In genomic region chr22:39652990-39653786, GRCh38 we compare ENCODE assay signal across 24 cellular contexts.
"Had no signal": no experiment of that assay in that cellular context is flagged by ENCODE, and none has a peak within 500 bp of the region (broad histone marks: within the 10 kb centered on the region; RNA-seq: fewer than 3 reads in every experiment).

No MANE protein-coding gene starts in this region.

- H3K9ac ChIP-seq: parathyroid adenoma had no signal

- FAIRE-seq: endometrium, islet of Langerhans had no signal

- H3K4me1 ChIP-seq: esophagus squamous epithelium, heart right ventricle, parathyroid adenoma, stomach, thyroid gland had no signal

- H3K27ac ChIP-seq: esophagus squamous epithelium, heart right ventricle, lower lobe of right lung, parathyroid adenoma, stomach, thyroid gland had no signal

- DNase-seq: cortex of kidney; effector memory CD8-positive, alpha-beta T cell; esophagus squamous epithelium; foreskin melanocyte; glutamatergic neuron; heart right ventricle; hippocampal formation; left cardiac atrium; left ventricle myocardium superior; lower lobe of right lung; naive thymus-derived CD8-positive, alpha-beta T cell; nephron progenitor cell; stimulated activated CD4-positive, alpha-beta T cell treated with anti-CD3 and anti-CD28 coated beads, Interleukin-12 subunit alpha, Interleukin-12 subunit beta, amount 100 ng/mL, for 4 hours; stimulated activated CD4-positive, alpha-beta T cell treated with anti-CD3 and anti-CD28 coated beads, Interleukin-1b, Interleukin-23, amount 100 ng/mL, for 48 hours; stimulated activated CD4-positive, alpha-beta T cell treated with anti-CD3 and anti-CD28 coated beads, Interleukin-4, amount 100 ng/mL, for 1 hour; stimulated activated CD8-positive, alpha-beta memory T cell treated with anti-CD3 and anti-CD28 coated beads, Interleukin-4, amount 100 ng/mL, for 48 hours; stimulated activated naive CD4-positive, alpha-beta T cell treated with Interleukin-2 at 50 U/mL for 16 hours; stomach; thyroid gland had no signal

- ATAC-seq: effector memory CD8-positive, alpha-beta T cell; left cardiac atrium; left ventricle myocardium superior; lower lobe of right lung; naive thymus-derived CD8-positive, alpha-beta T cell; sciatic nerve had no signal

- H2AFZ ChIP-seq: parathyroid adenoma had no signal

- H3K9me3 ChIP-seq: esophagus squamous epithelium, lower lobe of right lung, thyroid gland had no signal

- H3K27me3 ChIP-seq: thyroid gland had no signal

- H3K4me3 ChIP-seq: esophagus squamous epithelium, heart right ventricle, lower lobe of right lung, smooth muscle cell, stomach, thyroid gland had no signal

- H3K79me2 ChIP-seq: parathyroid adenoma had no signal

- H3K36me3 ChIP-seq: esophagus squamous epithelium, heart right ventricle, lower lobe of right lung, stomach, thyroid gland had no signal

- H3K4me2 ChIP-seq: smooth muscle cell had no signal
